Comparison of ENCODE assay signal across 8 cellular contexts in the genomic region with DNA sequence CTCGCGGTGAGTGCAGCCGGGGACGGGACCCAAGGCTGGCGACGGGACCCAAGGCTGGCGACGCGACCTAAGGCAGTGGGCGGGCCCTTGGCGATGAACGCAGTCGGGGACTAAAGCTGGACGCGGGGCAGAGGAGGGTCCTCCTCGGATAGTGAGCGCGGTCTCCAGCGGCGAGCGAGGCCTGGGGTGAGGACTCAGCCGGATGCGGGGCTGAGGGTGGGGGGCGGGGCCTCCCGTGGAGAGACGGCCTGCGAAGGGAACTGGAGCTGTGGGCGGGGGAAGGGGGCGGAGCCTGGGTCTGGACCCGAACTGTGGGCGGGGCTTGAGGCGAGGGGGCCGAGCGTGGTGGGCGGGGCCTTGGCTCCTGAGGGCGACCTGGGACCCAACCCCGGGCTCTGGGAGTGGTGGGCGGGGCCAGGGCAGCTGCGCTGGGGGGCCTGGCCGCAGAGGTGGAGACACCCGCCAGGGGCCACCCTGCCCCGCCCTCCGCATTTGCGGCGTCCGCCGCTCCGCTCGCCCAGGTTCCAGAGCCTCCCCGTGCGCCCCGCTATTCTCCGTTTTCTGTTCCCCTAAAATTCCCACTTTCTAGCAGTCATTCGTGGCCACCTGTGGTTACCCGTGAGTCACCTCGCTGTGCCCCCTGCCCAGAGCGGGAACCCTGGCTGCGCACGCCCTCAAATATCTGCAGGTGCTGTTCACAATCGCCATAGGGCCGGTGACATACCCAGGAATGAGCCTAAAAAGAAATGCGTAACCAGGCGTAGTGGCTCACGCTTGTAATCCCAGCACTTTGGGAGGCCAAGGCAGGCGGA. TPM values are rescaled to one million over a fixed set of nuclear protein-coding genes. Genes with fewer than 3 reads are reported as not detected.
DNase-seq lines count a peak whose midpoint lies in the region; ATAC-seq and TF ChIP-seq lines count a peak whose summit lies in the region.

No MANE protein-coding gene starts in this region.

- no peaks in the 10 kb centered on the region for H3K9me3 Mint-ChIP-seq in activated T-helper 17 cell treated with anti-CD3 and anti-CD28 coated beads, Interleukin-2, amount 50 U/mL, for 72 hours
- no peaks in the 10 kb centered on the region for H3K9me3 Mint-ChIP-seq in naive thymus-derived CD4-positive, alpha-beta T cell
- H3K9me3 Mint-ChIP-seq in stimulated activated effector memory CD8-positive, alpha-beta T cell treated with anti-CD3 and anti-CD28 coated beads, Interleukin-12 subunit alpha, Interleukin-12 subunit beta, amount 100 ng/mL, for 72 hours = no peaks in the 10 kb centered on the region

- H2AFZ ChIP-seq in GM23248 (peak overlapping the region; percentile 77), fibroblast of lung (ENCODE audit: low read length) (peak overlapping the region; percentile 93)

- H3K9ac ChIP-seq in GM23248 (peak overlapping the region; percentile 85), fibroblast of lung (ENCODE audit: insufficient read depth, low read length) (peak overlapping the region; percentile 96)

- peak; percentile 84 for ATAC-seq in activated T-helper 17 cell treated with anti-CD3 and anti-CD28 coated beads, Interleukin-2, amount 50 U/mL, for 72 hours (replicated peaks)
- peak; percentile 89 for ATAC-seq in naive thymus-derived CD4-positive, alpha-beta T cell
- ATAC-seq in stimulated activated effector memory CD8-positive, alpha-beta T cell treated with anti-CD3 and anti-CD28 coated beads, Interleukin-12 subunit alpha, Interleukin-12 subunit beta, amount 100 ng/mL, for 72 hours = peak; percentile 85

- 7 to 22% methylated on average over 17 to 57 of the region's 65 CpGs for WGBS in GM23248 (ENCODE audit: low coverage in 1 of 2, low lambda C conversion rate in 2 of 2, missing lambda C conversion rate in 2 of 2), 2 experiments

- H3K9me2 ChIP-seq in DOHH2 (replicated peaks; ENCODE audit: control insufficient read depth, low read length) = no peaks in the 10 kb centered on the region
- H3K9me2 ChIP-seq in GM23248 (ENCODE audit: insufficient read depth) = no peaks in the 10 kb centered on the region

- in situ Hi-C loops in GM23248 (cut with MboI) = no loop called here

- intact Hi-C loops in naive thymus-derived CD4-positive, alpha-beta T cell (cut with micrococcal nuclease) = loop anchor here (1.0 to 10.0 kb wide), 21 partner anchors 13 to 549 kb away; partner anchors contain the start of genes NUDT14 (in 2 of the 2), PACS2 (in 2 of the 2), SIVA1 (in 2 of the 2) and AKT1 (in 1 of the 2)

- H3K27me3 ChIP-seq in DOHH2 (ENCODE audit: control insufficient read depth, low read length) (no peaks in the 10 kb centered on the region), GM23248 (replicated peaks; ENCODE audit: insufficient read depth) (no peaks in the 10 kb centered on the region), fibroblast of lung (ENCODE audit: control insufficient read depth, insufficient read depth, low read length) (no peaks in the 10 kb centered on the region)
- H3K27me3 ChIP-seq in naive thymus-derived CD4-positive, alpha-beta T cell (ENCODE audit: control insufficient read depth in 2 of 2, insufficient read depth in 2 of 2, low read length in 2 of 2) = no peaks in the 10 kb centered on the region

- CTCF ChIA-PET in naive thymus-derived CD4-positive, alpha-beta T cell (lab: Charles Lee) = interaction anchor here (0.6 to 1.2 kb wide), 3 partner anchors 22 to 557 kb away, joined by 3 read pairs; no protein-coding TSS in a partner anchor

- no peaks in the 10 kb centered on the region for H3K27me3 Mint-ChIP-seq in activated T-helper 17 cell treated with anti-CD3 and anti-CD28 coated beads, Interleukin-2, amount 50 U/mL, for 72 hours
- no peaks in the 10 kb centered on the region for H3K27me3 Mint-ChIP-seq in naive thymus-derived CD4-positive, alpha-beta T cell

- H3K4me3 ChIP-seq in DOHH2 (ENCODE audit: low read length) = peak overlapping the region; percentile 96
- H3K4me3 ChIP-seq in GM23248 = peak overlapping the region; percentile 73
- peak overlapping the region; percentile 58 to 87 (median 78) for H3K4me3 ChIP-seq in fibroblast of lung (replicated peaks in 1 of 4; ENCODE audit: control extremely low read depth in 1 of 4, insufficient read depth in 1 of 4, low read depth in 3 of 4, low read length in 4 of 4)
- H3K4me3 ChIP-seq in naive thymus-derived CD4-positive, alpha-beta T cell (ENCODE audit: low read length) = peak overlapping the region; percentile 73

- DNase-seq in GM23248 (peak; percentile 98), Kasumi-1 (lab: John Stamatoyannopoulos, UW) (peak; percentile 91 to 93), RPMI7951 (ENCODE audit: low read depth) (peak; percentile 87), fibroblast of lung (ENCODE audit: low read depth in 2 of 2) (peak; percentile 87 to 93)
- peak in 7 of 9 donors; percentile 89 to 100 (median 93) for DNase-seq in naive thymus-derived CD4-positive, alpha-beta T cell
- DNase-seq in stimulated activated effector memory CD8-positive, alpha-beta T cell treated with anti-CD3 and anti-CD28 coated beads, Interleukin-12 subunit alpha, Interleukin-12 subunit beta, amount 100 ng/mL, for 72 hours (ENCODE audit: low spot score in 2 of 2) = peak; percentile 99 to 100

- no peaks in the 10 kb centered on the region for H3K36me3 Mint-ChIP-seq in activated T-helper 17 cell treated with anti-CD3 and anti-CD28 coated beads, Interleukin-2, amount 50 U/mL, for 72 hours (ENCODE audit: low read depth)
- H3K36me3 Mint-ChIP-seq in naive thymus-derived CD4-positive, alpha-beta T cell = peaks cover 0 to 19% (median 2%) of the 10 kb centered on the region in 5 donors
- H3K36me3 Mint-ChIP-seq in stimulated activated effector memory CD8-positive, alpha-beta T cell treated with anti-CD3 and anti-CD28 coated beads, Interleukin-12 subunit alpha, Interleukin-12 subunit beta, amount 100 ng/mL, for 72 hours = peaks cover 13% of the 10 kb centered on the region

- POLR2A ChIA-PET in naive thymus-derived CD4-positive, alpha-beta T cell (lab: Charles Lee) = interaction anchor here (0.6 to 2.8 kb wide), 21 partner anchors 9 to 549 kb away, joined by 3 to 58 read pairs (median 4); partner anchors contain the start of genes BTBD6, CDCA4, GPR132 and PACS2

- H3K4me1 Mint-ChIP-seq in activated T-helper 17 cell treated with anti-CD3 and anti-CD28 coated beads, Interleukin-2, amount 50 U/mL, for 72 hours = peaks cover 7% of the 10 kb centered on the region
- peaks cover 34 to 52% (median 40%) of the 10 kb centered on the region in 7 donors for H3K4me1 Mint-ChIP-seq in naive thymus-derived CD4-positive, alpha-beta T cell
- H3K4me1 Mint-ChIP-seq in stimulated activated effector memory CD8-positive, alpha-beta T cell treated with anti-CD3 and anti-CD28 coated beads, Interleukin-12 subunit alpha, Interleukin-12 subunit beta, amount 100 ng/mL, for 72 hours = peaks cover 36% of the 10 kb centered on the region

- H3K27ac Mint-ChIP-seq in activated T-helper 17 cell treated with anti-CD3 and anti-CD28 coated beads, Interleukin-2, amount 50 U/mL, for 72 hours = peak overlapping the region; percentile 69
- peak overlapping the region; percentile 81 to 97 (median 94) for H3K27ac Mint-ChIP-seq in naive thymus-derived CD4-positive, alpha-beta T cell
- H3K27ac Mint-ChIP-seq in stimulated activated effector memory CD8-positive, alpha-beta T cell treated with anti-CD3 and anti-CD28 coated beads, Interleukin-12 subunit alpha, Interleukin-12 subunit beta, amount 100 ng/mL, for 72 hours = peak overlapping the region; percentile 83

- H3K4me2 ChIP-seq in DOHH2 (ENCODE audit: low read length) = peak overlapping the region; percentile 99
- peak overlapping the region; percentile 71 for H3K4me2 ChIP-seq in GM23248 (ENCODE audit: unreplicated experiment)
- H3K4me2 ChIP-seq in fibroblast of lung (ENCODE audit: extremely low read depth, insufficient read depth, low read length) = peak overlapping the region; percentile 78

- H3K4me3 Mint-ChIP-seq in activated T-helper 17 cell treated with anti-CD3 and anti-CD28 coated beads, Interleukin-2, amount 50 U/mL, for 72 hours = peak overlapping the region; percentile 81
- H3K4me3 Mint-ChIP-seq in naive thymus-derived CD4-positive, alpha-beta T cell = peak overlapping the region; percentile 71 to 93 (median 90)
- H3K4me3 Mint-ChIP-seq in stimulated activated effector memory CD8-positive, alpha-beta T cell treated with anti-CD3 and anti-CD28 coated beads, Interleukin-12 subunit alpha, Interleukin-12 subunit beta, amount 100 ng/mL, for 72 hours = peak overlapping the region; percentile 81

- H3K27ac ChIP-seq in DOHH2 (ENCODE audit: low read depth, low read length) (peak overlapping the region; percentile 75), GM23248 (peak overlapping the region; percentile 77), fibroblast of lung (ENCODE audit: insufficient read depth, low read length) (peak overlapping the region; percentile 88)
- peak overlapping the region; percentile 94 for H3K27ac ChIP-seq in naive thymus-derived CD4-positive, alpha-beta T cell (ENCODE audit: low read depth, low read length)

- H3F3A ChIP-seq in DOHH2 (ENCODE audit: control insufficient read depth, insufficient read depth) = no peaks in the 10 kb centered on the region; the same call in 1 of the 2 replicates
- no peaks in the 10 kb centered on the region for H3F3A ChIP-seq in GM23248 (ENCODE audit: insufficient read depth)

- peaks cover 34% of the 10 kb centered on the region for H3K79me2 ChIP-seq in DOHH2 (ENCODE audit: control insufficient read depth, low read length)
- H3K79me2 ChIP-seq in GM23248 (ENCODE audit: insufficient read depth) = peaks cover 37% of the 10 kb centered on the region
- H3K79me2 ChIP-seq in fibroblast of lung (ENCODE audit: control insufficient read depth, insufficient read depth, low read length) = peaks cover 15% of the 10 kb centered on the region

- H4K20me1 ChIP-seq in DOHH2 (ENCODE audit: control insufficient read depth, insufficient read depth, low read depth, low read length) (no peaks in the 10 kb centered on the region), GM23248 (ENCODE audit: insufficient read depth) (no peaks in the 10 kb centered on the region), fibroblast of lung (ENCODE audit: control insufficient read depth, extremely low read depth, insufficient read depth, low read length) (no peaks in the 10 kb centered on the region)

- H3K4me1 ChIP-seq in DOHH2 (ENCODE audit: control insufficient read depth, low read length) = peaks cover 21% of the 10 kb centered on the region
- H3K4me1 ChIP-seq in GM23248 (ENCODE audit: insufficient read depth) = no peaks in the 10 kb centered on the region
- H3K4me1 ChIP-seq in fibroblast of lung (ENCODE audit: control insufficient read depth, extremely low read depth, insufficient read depth, low read length) = peaks cover 2% of the 10 kb centered on the region
- peaks cover 0 to 22% of the 10 kb centered on the region in 2 donors for H3K4me1 ChIP-seq in naive thymus-derived CD4-positive, alpha-beta T cell (ENCODE audit: control insufficient read depth in 2 of 2, insufficient read depth in 2 of 2, low read length in 2 of 2)

- H3K36me3 ChIP-seq in DOHH2 (ENCODE audit: control insufficient read depth, low read length) (no peaks in the 10 kb centered on the region), GM23248 (ENCODE audit: low read depth) (no peaks in the 10 kb centered on the region), fibroblast of lung (ENCODE audit: control insufficient read depth, insufficient read depth, low read length) (no peaks in the 10 kb centered on the region)
- H3K36me3 ChIP-seq in naive thymus-derived CD4-positive, alpha-beta T cell (ENCODE audit: control insufficient read depth in 2 of 3, insufficient read depth in 3 of 3, low read length in 3 of 3) = peaks cover 0 to 3% (median 0%) of the 10 kb centered on the region in 3 experiments

- H3K9me3 ChIP-seq in DOHH2 (ENCODE audit: control insufficient read depth, insufficient read depth, low read length) = no peaks in the 10 kb centered on the region
- H3K9me3 ChIP-seq in GM23248 (ENCODE audit: low read depth) = no peaks in the 10 kb centered on the region
- no peaks in the 10 kb centered on the region for H3K9me3 ChIP-seq in fibroblast of lung (ENCODE audit: control insufficient read depth, insufficient read depth, low read depth, low read length)
- no peaks in the 10 kb centered on the region for H3K9me3 ChIP-seq in naive thymus-derived CD4-positive, alpha-beta T cell (ENCODE audit: control insufficient read depth in 2 of 3, low read length in 3 of 3)

- no peak for TF ChIP-seq CTCF in DOHH2 (IDR thresholded peaks at IDR 0.05; ENCODE audit: low read depth, low read length, poor library complexity, severe bottlenecking)
- TF ChIP-seq CTCF in fibroblast of lung (conservative IDR thresholded peaks at IDR 0.05 in 1 of 2, IDR thresholded peaks at IDR 0.05 in 1 of 2; ENCODE audit: low read depth in 1 of 2, low read length in 2 of 2) = no peak

RNA-seq across cellular contexts. Expression of gene BRF1, which starts 0.5 kb away (rescaled TPM):
- total RNA-seq in GM23248 (2014; rRNA removed; shearing (Covaris generic)) = 27.0 and 47.8 TPM in 2 replicates
- 10.5 and 11.0 TPM in 2 replicates for polyA plus RNA-seq in GM23248 (2016; fragmentation: Nextera tagmentation; extraction: Ambion mirVana)
- total RNA-seq in RPMI7951 (2014; rRNA removed; shearing (Covaris generic)) = 13.7 and 13.9 TPM in 2 replicates
- 10 to 100 TPM; 28.6 to 35.1 TPM for total RNA-seq in activated T-helper 17 cell treated with anti-CD3 and anti-CD28 coated beads, Interleukin-2, amount 50 U/mL, for 72 hours
- total RNA-seq in fibroblast of lung = 26.5 and 33.4 TPM in 2 replicates
- polyA plus RNA-seq in fibroblast of lung = 7.4 and 8.4 TPM in 2 replicates
- polyA plus RNA-seq in fibroblast of lung (2012) = 17.0 and 17.3 TPM in 2 replicates
- polyA minus RNA-seq in fibroblast of lung (ENCODE audit: low replicate concordance) = 29.3 and 37.6 TPM in 2 replicates
- total RNA-seq in naive thymus-derived CD4-positive, alpha-beta T cell = 10 to 100 TPM; 49.8 to 75.7 (median 61.4) TPM
- polyA plus RNA-seq in naive thymus-derived CD4-positive, alpha-beta T cell = 10 to 100 TPM in 1 of 2 donors, 1 to 10 TPM in 1; 7.1 to 11.9 TPM

RNA-seq across cellular contexts. Expression of gene PACS2, which starts 13.2 kb away (rescaled TPM):
- total RNA-seq in GM23248 (2014; rRNA removed; shearing (Covaris generic)) = 36.7 and 39.7 TPM in 2 replicates
- polyA plus RNA-seq in GM23248 (2016; fragmentation: Nextera tagmentation; extraction: Ambion mirVana) = 9.9 and 10.0 TPM in 2 replicates
- 18.1 and 18.6 TPM in 2 replicates for total RNA-seq in RPMI7951 (2014; rRNA removed; shearing (Covaris generic))
- total RNA-seq in activated T-helper 17 cell treated with anti-CD3 and anti-CD28 coated beads, Interleukin-2, amount 50 U/mL, for 72 hours = 10 to 100 TPM; 26.4 to 30.0 TPM
- total RNA-seq in fibroblast of lung = 36.2 and 52.5 TPM in 2 replicates
- polyA plus RNA-seq in fibroblast of lung = 20.3 and 23.2 TPM in 2 replicates
- 29.4 and 34.6 TPM in 2 replicates for polyA plus RNA-seq in fibroblast of lung (2012)
- polyA minus RNA-seq in fibroblast of lung (ENCODE audit: low replicate concordance) = 34.9 and 40.3 TPM in 2 replicates
- total RNA-seq in naive thymus-derived CD4-positive, alpha-beta T cell = 10 to 100 TPM; 33.9 to 75.4 (median 72.3) TPM
- 1 to 10 TPM; 1.5 to 4.5 TPM for polyA plus RNA-seq in naive thymus-derived CD4-positive, alpha-beta T cell

RNA-seq across cellular contexts. Expression of gene BTBD6, which starts 53.0 kb away (rescaled TPM):
- 74.9 and 77.5 TPM in 2 replicates for total RNA-seq in GM23248 (2014; rRNA removed; shearing (Covaris generic))
- polyA plus RNA-seq in GM23248 (2016; fragmentation: Nextera tagmentation; extraction: Ambion mirVana) (5.3 and 5.9 TPM in 2 replicates), fibroblast of lung (31.9 and 44.9 TPM in 2 replicates)
- total RNA-seq in RPMI7951 (2014; rRNA removed; shearing (Covaris generic)) = 43.4 and 44.9 TPM in 2 replicates
- total RNA-seq in activated T-helper 17 cell treated with anti-CD3 and anti-CD28 coated beads, Interleukin-2, amount 50 U/mL, for 72 hours = 10 to 100 TPM; 19.5 to 41.3 TPM
- total RNA-seq in fibroblast of lung = 39.5 and 49.9 TPM in 2 replicates
- polyA plus RNA-seq in fibroblast of lung (2012) = 36.5 and 52.3 TPM in 2 replicates
- 47.0 and 59.8 TPM in 2 replicates for polyA minus RNA-seq in fibroblast of lung (ENCODE audit: low replicate concordance)
- total RNA-seq in naive thymus-derived CD4-positive, alpha-beta T cell = 10 to 100 TPM; 30.8 to 43.0 (median 40.1) TPM
- 1 to 10 TPM; 4.0 to 7.9 TPM for polyA plus RNA-seq in naive thymus-derived CD4-positive, alpha-beta T cell

Comparison
In these comparisons a context has a peak if more than half of its experiments do, and no peak if none do; other contexts are left out.
1. Peak in every context shown above with its lines: DNase-seq, ATAC-seq, H3K4me3 ChIP-seq and H3K27ac ChIP-seq.